ENCODE assay signal across 1 cellular context in the genomic region with DNA sequence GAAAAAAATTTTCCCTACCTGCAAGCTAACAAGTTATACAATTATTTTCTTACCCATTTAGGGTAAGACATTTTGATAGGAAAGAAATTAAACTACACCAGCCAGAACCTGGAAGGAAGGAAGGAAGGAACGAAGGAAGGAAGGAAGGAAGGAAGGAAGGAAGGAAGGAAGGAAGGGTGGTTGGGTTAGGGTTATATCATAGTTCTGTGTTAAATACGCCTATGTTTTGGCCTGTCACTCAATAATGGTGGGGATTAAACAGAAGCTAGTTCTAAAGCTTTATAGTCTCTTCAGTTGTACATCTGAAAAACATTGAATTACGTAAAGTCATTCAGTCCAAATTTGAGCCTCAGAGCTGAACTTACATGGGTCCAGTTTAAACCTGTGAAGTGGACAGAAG.
A peak's percentile ranks its signal among the peaks of the same experiment; 100 is the strongest.
TF ChIP-seq lines count a peak whose summit lies in the region.

No MANE protein-coding gene starts in this region.

TF ChIP-seq in GM12878, 131 proteins besides CTCF, POLR2A, EP300 and RAD21:
- no peak for TF ChIP-seq HCFC1 (IDR thresholded peaks at IDR 0.05; ENCODE audit: low read length)
- peak in 1 of 2 experiments; percentile 83; a peak in 2 of 4 replicates for TF ChIP-seq ETV6 (conservative IDR thresholded peaks at IDR 0.05 in 1 of 2, IDR thresholded peaks at IDR 0.05 in 1 of 2; ENCODE audit: borderline replicate concordance in 1 of 2, low read depth in 1 of 2)
- TF ChIP-seq ZZZ3 (IDR thresholded peaks at IDR 0.05; ENCODE audit: control insufficient read depth, insufficient read length, low read depth), result no peak
- TF ChIP-seq, protein P1, sequence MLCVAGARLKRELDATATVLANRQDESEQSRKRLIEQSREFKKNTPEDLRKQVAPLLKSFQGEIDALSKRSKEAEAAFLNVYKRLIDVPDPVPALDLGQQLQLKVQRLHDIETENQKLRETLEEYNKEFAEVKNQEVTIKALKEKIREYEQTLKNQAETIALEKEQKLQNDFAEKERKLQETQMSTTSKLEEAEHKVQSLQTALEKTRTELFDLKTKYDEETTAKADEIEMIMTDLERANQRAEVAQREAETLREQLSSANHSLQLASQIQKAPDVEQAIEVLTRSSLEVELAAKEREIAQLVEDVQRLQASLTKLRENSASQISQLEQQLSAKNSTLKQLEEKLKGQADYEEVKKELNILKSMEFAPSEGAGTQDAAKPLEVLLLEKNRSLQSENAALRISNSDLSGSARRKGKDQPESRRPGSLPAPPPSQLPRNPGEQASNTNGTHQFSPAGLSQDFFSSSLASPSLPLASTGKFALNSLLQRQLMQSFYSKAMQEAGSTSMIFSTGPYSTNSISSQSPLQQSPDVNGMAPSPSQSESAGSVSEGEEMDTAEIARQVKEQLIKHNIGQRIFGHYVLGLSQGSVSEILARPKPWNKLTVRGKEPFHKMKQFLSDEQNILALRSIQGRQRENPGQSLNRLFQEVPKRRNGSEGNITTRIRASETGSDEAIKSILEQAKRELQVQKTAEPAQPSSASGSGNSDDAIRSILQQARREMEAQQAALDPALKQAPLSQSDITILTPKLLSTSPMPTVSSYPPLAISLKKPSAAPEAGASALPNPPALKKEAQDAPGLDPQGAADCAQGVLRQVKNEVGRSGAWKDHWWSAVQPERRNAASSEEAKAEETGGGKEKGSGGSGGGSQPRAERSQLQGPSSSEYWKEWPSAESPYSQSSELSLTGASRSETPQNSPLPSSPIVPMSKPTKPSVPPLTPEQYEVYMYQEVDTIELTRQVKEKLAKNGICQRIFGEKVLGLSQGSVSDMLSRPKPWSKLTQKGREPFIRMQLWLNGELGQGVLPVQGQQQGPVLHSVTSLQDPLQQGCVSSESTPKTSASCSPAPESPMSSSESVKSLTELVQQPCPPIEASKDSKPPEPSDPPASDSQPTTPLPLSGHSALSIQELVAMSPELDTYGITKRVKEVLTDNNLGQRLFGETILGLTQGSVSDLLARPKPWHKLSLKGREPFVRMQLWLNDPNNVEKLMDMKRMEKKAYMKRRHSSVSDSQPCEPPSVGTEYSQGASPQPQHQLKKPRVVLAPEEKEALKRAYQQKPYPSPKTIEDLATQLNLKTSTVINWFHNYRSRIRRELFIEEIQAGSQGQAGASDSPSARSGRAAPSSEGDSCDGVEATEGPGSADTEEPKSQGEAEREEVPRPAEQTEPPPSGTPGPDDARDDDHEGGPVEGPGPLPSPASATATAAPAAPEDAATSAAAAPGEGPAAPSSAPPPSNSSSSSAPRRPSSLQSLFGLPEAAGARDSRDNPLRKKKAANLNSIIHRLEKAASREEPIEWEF (IDR thresholded peaks at IDR 0.05; ENCODE audit: insufficient replicate concordance, low read depth, low read length), result no peak
- TF ChIP-seq ZNF207 (IDR thresholded peaks at IDR 0.05; ENCODE audit: borderline replicate concordance), result no peak
- no peak for TF ChIP-seq RUNX3 (IDR thresholded peaks at IDR 0.05; ENCODE audit: low read length)
- no peak for TF ChIP-seq KLF5 (IDR thresholded peaks at IDR 0.05; ENCODE audit: partially characterized antibody)
- no peak for TF ChIP-seq RCOR1 (conservative IDR thresholded peaks at IDR 0.05; ENCODE audit: low read depth, low read length)
- TF ChIP-seq CBX5 (IDR thresholded peaks at IDR 0.05; ENCODE audit: low read depth), result no peak
- TF ChIP-seq, protein P2, sequence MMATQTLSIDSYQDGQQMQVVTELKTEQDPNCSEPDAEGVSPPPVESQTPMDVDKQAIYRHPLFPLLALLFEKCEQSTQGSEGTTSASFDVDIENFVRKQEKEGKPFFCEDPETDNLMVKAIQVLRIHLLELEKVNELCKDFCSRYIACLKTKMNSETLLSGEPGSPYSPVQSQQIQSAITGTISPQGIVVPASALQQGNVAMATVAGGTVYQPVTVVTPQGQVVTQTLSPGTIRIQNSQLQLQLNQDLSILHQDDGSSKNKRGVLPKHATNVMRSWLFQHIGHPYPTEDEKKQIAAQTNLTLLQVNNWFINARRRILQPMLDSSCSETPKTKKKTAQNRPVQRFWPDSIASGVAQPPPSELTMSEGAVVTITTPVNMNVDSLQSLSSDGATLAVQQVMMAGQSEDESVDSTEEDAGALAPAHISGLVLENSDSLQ (IDR thresholded peaks at IDR 0.05), result peak; percentile 71
- TF ChIP-seq KAT2A (conservative IDR thresholded peaks at IDR 0.05; ENCODE audit: control insufficient read depth, low read depth, low read length), result no peak
